In genomic region chr12:58346032-58346632, GRCh38 we compare ENCODE assay signal across 9 cellular contexts.
DNase-seq lines count a peak whose midpoint lies in the region; ATAC-seq, FAIRE-seq and TF ChIP-seq lines count a peak whose summit lies in the region.
"Had no signal": no experiment of that assay in that cellular context is flagged by ENCODE, and none has a peak within 500 bp of the region (broad histone marks: within the 10 kb centered on the region; RNA-seq: fewer than 3 reads in every experiment).

No MANE protein-coding gene starts in this region.

- H3K27ac Mint-ChIP-seq in stimulated activated memory B cell treated with anti-CD40 and anti-IgM and Interleukin-4, amounts not matched to agents 10 μg/mL and 1 μg/mL and 100 μg/mL, for 72 hours = no peak overlapping the region

- FAIRE-seq in A204.1 (lab: Jason Lieb, UNC) (peak; percentile 97), kidney (lab: Jason Lieb, UNC) (peak; percentile 98)

- H3K9me3 Mint-ChIP-seq in stimulated activated memory B cell treated with anti-CD40 and anti-IgM and Interleukin-4, amounts not matched to agents 10 μg/mL and 1 μg/mL and 100 μg/mL, for 72 hours = no peaks in the 10 kb centered on the region
- H3K9me3 Mint-ChIP-seq: central memory CD8-positive, alpha-beta T cell had no signal

- in situ Hi-C loops in astrocyte of the spinal cord (cut with HindIII; ENCODE audit: low sequenced_read_pairs) = loop anchor here (25.0 kb wide), 1 partner anchor 191 kb away; no protein-coding TSS in a partner anchor

- no peak overlapping the region for H3K4me3 ChIP-seq in GM12875 (ENCODE audit: low read depth, low read length)
- no peak overlapping the region for H3K4me3 ChIP-seq in astrocyte of the spinal cord (ENCODE audit: low read depth, low read length)
- no peak overlapping the region for H3K4me3 ChIP-seq in kidney (ENCODE audit: low read length in 2 of 2)
- H3K4me3 ChIP-seq in aorta (ENCODE audit: low read length in 2 of 2) = peak overlapping the region; percentile 3 to 26

- H3K4me1 ChIP-seq in kidney (ENCODE audit: control insufficient read depth in 1 of 2, insufficient read depth in 1 of 2, low read depth in 1 of 2, low read length in 2 of 2) (no peaks in the 10 kb centered on the region), aorta (ENCODE audit: control insufficient read depth in 1 of 2, insufficient read depth in 2 of 2, low read length in 2 of 2) (no peaks in the 10 kb centered on the region)

- intact Hi-C loops in kidney (cut with DNase I) = no loop called here
- intact Hi-C loops in aorta (cut with DNase I) = loop anchor here (2.0 to 10.0 kb wide), 7 partner anchors 96 to 821 kb away; no protein-coding TSS in a partner anchor

- H3K9ac ChIP-seq in kidney (ENCODE audit: low read length in 2 of 2) = no peak overlapping the region

- peak; percentile 27 for DNase-seq in NCI-H226
- DNase-seq in astrocyte of the spinal cord (ENCODE audit: low read depth, low spot score) = peak; percentile 67
- no peak for DNase-seq in kidney
- no peak for DNase-seq in aorta

- H3K9me3 ChIP-seq in kidney (ENCODE audit: control insufficient read depth in 1 of 2, low read length in 2 of 2) (no peaks in the 10 kb centered on the region), aorta (ENCODE audit: control insufficient read depth, low read length) (peaks cover 3% of the 10 kb centered on the region)

- no peaks in the 10 kb centered on the region for H3K4me1 Mint-ChIP-seq in stimulated activated memory B cell treated with anti-CD40 and anti-IgM and Interleukin-4, amounts not matched to agents 10 μg/mL and 1 μg/mL and 100 μg/mL, for 72 hours
- H3K4me1 Mint-ChIP-seq: central memory CD8-positive, alpha-beta T cell had no signal

- H3K4me3 Mint-ChIP-seq in stimulated activated memory B cell treated with anti-CD40 and anti-IgM and Interleukin-4, amounts not matched to agents 10 μg/mL and 1 μg/mL and 100 μg/mL, for 72 hours = no peak overlapping the region
- H3K4me3 Mint-ChIP-seq: central memory CD8-positive, alpha-beta T cell had no signal

- H3K27me3 Mint-ChIP-seq in stimulated activated memory B cell treated with anti-CD40 and anti-IgM and Interleukin-4, amounts not matched to agents 10 μg/mL and 1 μg/mL and 100 μg/mL, for 72 hours = peaks cover 19% of the 10 kb centered on the region
- H3K27me3 Mint-ChIP-seq: central memory CD8-positive, alpha-beta T cell had no signal

- no peak overlapping the region for H3K27ac ChIP-seq in kidney (ENCODE audit: low read depth in 2 of 2, low read length in 2 of 2)
- no peak overlapping the region for H3K27ac ChIP-seq in aorta (ENCODE audit: low read depth in 1 of 2, low read length in 2 of 2)

- ATAC-seq in HG02885 (IDR thresholded peaks at IDR 0.05; ENCODE audit: poor library complexity, unreplicated experiment) = peak; percentile 75
- ATAC-seq in aorta (ENCODE audit: low FRiP score) = no peak
- ATAC-seq in stimulated activated memory B cell treated with anti-CD40 and anti-IgM and Interleukin-4, amounts not matched to agents 10 μg/mL and 1 μg/mL and 100 μg/mL, for 72 hours = no peak

- H3K36me3 Mint-ChIP-seq in stimulated activated memory B cell treated with anti-CD40 and anti-IgM and Interleukin-4, amounts not matched to agents 10 μg/mL and 1 μg/mL and 100 μg/mL, for 72 hours = no peaks in the 10 kb centered on the region

- TF ChIP-seq CTCF in GM12875 (IDR thresholded peaks at IDR 0.05; ENCODE audit: borderline replicate concordance, insufficient read depth, low read depth, low read length) (peak; percentile 48; the same call in 1 of the 2 replicates), astrocyte of the spinal cord (IDR thresholded peaks at IDR 0.05; ENCODE audit: low read depth, low read length) (peak; percentile 70), kidney (IDR thresholded peaks at IDR 0.05; ENCODE audit: borderline replicate concordance, extremely low read depth, insufficient read depth) (peak; percentile 76)

- WGBS in aorta, 2 donors = 3 to 4% methylated on average over 7 of the region's 7 CpGs

- H3K27me3 ChIP-seq in aorta (ENCODE audit: control insufficient read depth in 1 of 2, insufficient read depth in 2 of 2, low read length in 1 of 2) = no peaks in the 10 kb centered on the region

- H3K36me3 ChIP-seq in kidney (ENCODE audit: control insufficient read depth in 1 of 2, insufficient read depth in 2 of 2, low read length in 2 of 2) (no peaks in the 10 kb centered on the region), aorta (ENCODE audit: control insufficient read depth in 1 of 2, insufficient read depth in 2 of 2, low read length in 1 of 2) (no peaks in the 10 kb centered on the region)

Comparison
In these comparisons a context has a peak if more than half of its experiments do, and no peak if none do; other contexts are left out.
1. H3K4me3 ChIP-seq: peak in aorta (2 of 2); none in GM12875 (single experiment), astrocyte of the spinal cord (single experiment) and kidney (0 of 2).
2. DNase-seq: peak in NCI-H226 (single experiment) and astrocyte of the spinal cord (single experiment); none in kidney (single experiment) and aorta (0 of 2).
3. Peak in every context shown above with its lines, with median percentiles within 50 percentile points of each other: CTCF ChIP-seq.